ENCODE assay signal across 14 cellular contexts in the genomic region with DNA sequence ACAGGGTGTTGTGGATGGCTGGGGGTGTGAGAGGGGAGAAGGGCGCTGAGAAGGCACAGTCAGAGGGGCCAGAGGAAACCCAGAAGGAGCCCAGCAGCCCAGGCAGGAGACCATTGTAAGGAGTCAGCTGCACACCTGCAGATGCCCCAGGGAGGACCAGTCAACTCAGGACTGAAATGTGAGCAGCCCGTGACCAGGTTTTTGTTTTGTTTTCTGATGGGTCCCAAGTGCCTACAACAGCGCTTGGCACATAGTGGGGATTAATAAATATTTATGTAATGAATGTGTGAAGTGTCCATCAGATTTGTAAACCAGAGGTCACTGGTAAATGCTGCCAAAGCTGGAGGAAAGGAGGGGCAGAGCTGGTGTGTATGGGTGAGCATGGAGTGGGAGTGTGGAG. TPM values are rescaled to one million over a fixed set of nuclear protein-coding genes. Genes with fewer than 3 reads are reported as not detected.
DNase-seq lines count a peak whose midpoint lies in the region; ATAC-seq and TF ChIP-seq lines count a peak whose summit lies in the region.
"Had no signal": no experiment of that assay in that cellular context is flagged by ENCODE, and none has a peak within 500 bp of the region (broad histone marks: within the 10 kb centered on the region; RNA-seq: fewer than 3 reads in every experiment).

No MANE protein-coding gene starts in this region.

- in situ Hi-C loops in transverse colon (cut with MboI; ENCODE audit: low pct_ligation_motif_present in 1 of 4, low pct_unique_long_range_greater_than_20kb in 1 of 4, low sequenced_read_pairs in 3 of 4) = no loop called here

- 69 to 83% methylated on average over 1 to 3 of the region's 3 CpGs for WGBS in transverse colon (ENCODE audit: low coverage in 1 of 2), 2 donors
- 71 to 80% methylated on average over 3 of the region's 3 CpGs for WGBS in tibial nerve, 2 donors

- H3K27ac ChIP-seq in transverse colon (peak overlapping the region in 1 of 4 donors; percentile 34), tibial nerve (no peak overlapping the region)
- H3K27ac ChIP-seq: SJCRH30 had no signal

- no peaks in the 10 kb centered on the region for H3K27me3 ChIP-seq in adipocyte (replicated peaks; ENCODE audit: control insufficient read depth, insufficient read depth, low read length)
- H3K27me3 ChIP-seq in transverse colon = no peaks in the 10 kb centered on the region
- H3K27me3 ChIP-seq in tibial nerve = no peaks in the 10 kb centered on the region
- H3K27me3 ChIP-seq: SJCRH30 had no signal

- no peaks in the 10 kb centered on the region for H3K9me3 Mint-ChIP-seq in activated CD8-positive, alpha-beta memory T cell treated with anti-CD3 and anti-CD28 coated beads, Interleukin-2, amount 10 ng/mL, durations not matched to agents 7 days and 5 days (ENCODE audit: low read depth)
- H3K9me3 Mint-ChIP-seq: naive B cell had no signal

- CTCF ChIA-PET in activated CD8-positive, alpha-beta memory T cell treated with anti-CD3 and anti-CD28 coated beads, Interleukin-2, amount 10 ng/mL, durations not matched to agents 7 days and 5 days (lab: Charles Lee) = no interaction called here

- H3K9ac ChIP-seq in adipocyte (ENCODE audit: low read length) = peak overlapping the region; percentile 40

- H3K36me3 Mint-ChIP-seq in activated CD8-positive, alpha-beta memory T cell treated with anti-CD3 and anti-CD28 coated beads, Interleukin-2, amount 10 ng/mL, durations not matched to agents 7 days and 5 days = no peaks in the 10 kb centered on the region

- no peaks in the 10 kb centered on the region for H3K27me3 Mint-ChIP-seq in activated CD8-positive, alpha-beta memory T cell treated with anti-CD3 and anti-CD28 coated beads, Interleukin-2, amount 10 ng/mL, durations not matched to agents 7 days and 5 days
- H3K27me3 Mint-ChIP-seq: naive B cell had no signal

- H3K4me1 ChIP-seq in adipocyte (ENCODE audit: control insufficient read depth, insufficient read depth, low read length) (peaks cover 90% of the 10 kb centered on the region), transverse colon (peaks cover 32 to 86% (median 69%) of the 10 kb centered on the region in 4 donors), tibial nerve (peaks cover 0 to 98% (median 35%) of the 10 kb centered on the region in 4 donors)

- H3K9me3 ChIP-seq in adipocyte (ENCODE audit: control insufficient read depth, low read length) (no peaks in the 10 kb centered on the region), transverse colon (no peaks in the 10 kb centered on the region), tibial nerve (no peaks in the 10 kb centered on the region)
- H3K9me3 ChIP-seq: Caco-2, SJCRH30 had no signal

- no peak overlapping the region for H3K4me3 Mint-ChIP-seq in activated CD8-positive, alpha-beta memory T cell treated with anti-CD3 and anti-CD28 coated beads, Interleukin-2, amount 10 ng/mL, durations not matched to agents 7 days and 5 days
- H3K4me3 Mint-ChIP-seq: naive B cell had no signal

- DNase-seq in adipocyte (ENCODE audit: low read depth) = no peak
- DNase-seq in activated T-cell treated with anti-CD3 and anti-CD28 coated beads for 4 hours = no peak
- no peak for DNase-seq in transverse colon
- no peak for DNase-seq in activated CD8-positive, alpha-beta memory T cell treated with anti-CD3 and anti-CD28 coated beads, Interleukin-2, amount 10 ng/mL, durations not matched to agents 7 days and 5 days
- DNase-seq in tibial nerve (ENCODE audit: low spot score in 2 of 2) = no peak
- DNase-seq: Caco-2; dermis blood vessel endothelial cell; naive B cell; NCI-H1105; SJCRH30; stimulated activated CD4-positive, alpha-beta T cell treated with anti-CD3 and anti-CD28 coated beads, Interleukin-2, amount 100 ng/mL, for 24 hours had no signal

- peaks cover 9% of the 10 kb centered on the region for H3K36me3 ChIP-seq in adipocyte (ENCODE audit: control insufficient read depth, insufficient read depth, low read length, severe bottlenecking)
- H3K36me3 ChIP-seq in transverse colon = no peaks in the 10 kb centered on the region
- no peaks in the 10 kb centered on the region for H3K36me3 ChIP-seq in tibial nerve

- ATAC-seq in GM18508 (IDR thresholded peaks at IDR 0.05; ENCODE audit: insufficient read depth, unreplicated experiment) = peak; percentile 68
- ATAC-seq in GM21423 (IDR thresholded peaks at IDR 0.05; ENCODE audit: unreplicated experiment) = peak; percentile 80
- ATAC-seq in HG03095 (IDR thresholded peaks at IDR 0.05; ENCODE audit: unreplicated experiment) = peak; percentile 89
- ATAC-seq in activated CD8-positive, alpha-beta memory T cell treated with anti-CD3 and anti-CD28 coated beads, Interleukin-2, amount 10 ng/mL, durations not matched to agents 7 days and 5 days = no peak

- no peak for TF ChIP-seq POLR2A in transverse colon (IDR thresholded peaks at IDR 0.05)
- no peak for TF ChIP-seq POLR2A in tibial nerve (IDR thresholded peaks at IDR 0.05)

- H3K27ac Mint-ChIP-seq in activated CD8-positive, alpha-beta memory T cell treated with anti-CD3 and anti-CD28 coated beads, Interleukin-2, amount 10 ng/mL, durations not matched to agents 7 days and 5 days = no peak overlapping the region

- no peak for TF ChIP-seq CTCF in transverse colon (IDR thresholded peaks at IDR 0.05)
- no peak for TF ChIP-seq CTCF in tibial nerve (IDR thresholded peaks at IDR 0.05)

- no peak for TF ChIP-seq EP300 in transverse colon (IDR thresholded peaks at IDR 0.05; ENCODE audit: low read depth)
- no peak for TF ChIP-seq EP300 in tibial nerve (IDR thresholded peaks at IDR 0.05)

- peak overlapping the region; percentile 8 for H3K4me3 ChIP-seq in adipocyte (ENCODE audit: low read length)
- no peak overlapping the region for H3K4me3 ChIP-seq in transverse colon
- no peak overlapping the region for H3K4me3 ChIP-seq in tibial nerve
- H3K4me3 ChIP-seq: SJCRH30 had no signal

- peaks cover 4% of the 10 kb centered on the region for H3K4me1 Mint-ChIP-seq in activated CD8-positive, alpha-beta memory T cell treated with anti-CD3 and anti-CD28 coated beads, Interleukin-2, amount 10 ng/mL, durations not matched to agents 7 days and 5 days

- intact Hi-C loops in transverse colon (cut with DNase I; ENCODE audit: low total_unique reads) = no loop called here

RNA-seq across cellular contexts. Expression of gene TRAM2, which starts 30.2 kb away (rescaled TPM):
- total RNA-seq in transverse colon (10 to 100 TPM in 2 of 4 donors, 1 to 10 TPM in 2; 8.4 to 15.4 (median 11.7) TPM), tibial nerve (10 to 100 TPM; 21.3 to 27.5 (median 23.7) TPM)
- total RNA-seq in activated CD8-positive, alpha-beta memory T cell treated with anti-CD3 and anti-CD28 coated beads, Interleukin-2, amount 10 ng/mL, durations not matched to agents 7 days and 5 days = 1 to 10 TPM; 1.7 to 2.8 TPM
